Comparison of ENCODE assay signal across 16 cellular contexts in the genomic region with DNA sequence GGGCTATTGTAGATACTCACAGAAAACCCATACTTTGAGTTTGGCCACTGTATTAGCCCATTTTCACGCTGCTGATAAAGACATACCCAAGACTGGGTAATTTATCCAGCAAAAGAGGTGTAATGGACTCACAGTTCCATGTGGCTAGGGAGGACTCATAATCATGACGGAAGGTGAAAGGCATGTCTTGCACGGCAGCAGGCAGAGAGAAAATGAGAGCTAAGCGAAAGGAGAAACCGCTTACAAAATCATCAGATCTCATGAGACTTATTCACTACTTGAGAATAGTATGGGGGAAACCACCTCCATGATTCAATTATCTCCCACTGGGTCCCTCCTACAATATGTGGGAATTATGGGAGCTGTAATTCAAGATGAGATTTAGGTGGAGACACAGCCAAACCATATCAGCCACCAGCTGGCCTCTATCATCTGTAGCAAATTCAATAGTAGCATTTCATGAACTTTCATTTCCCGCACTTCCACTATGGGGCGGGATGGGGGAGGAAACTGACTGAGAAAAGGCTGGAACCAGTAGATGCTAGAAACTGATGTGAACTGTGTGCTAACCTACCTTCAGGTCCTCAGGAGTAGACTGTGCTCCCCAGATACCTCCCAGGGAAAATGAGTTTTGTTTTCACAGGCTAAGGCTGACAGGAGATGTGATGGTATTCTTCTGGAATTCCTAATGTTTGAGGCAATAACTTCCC. TPM values are rescaled to one million over a fixed set of nuclear protein-coding genes. Genes with fewer than 3 reads are reported as not detected.
DNase-seq lines count a peak whose midpoint lies in the region; ATAC-seq and TF ChIP-seq lines count a peak whose summit lies in the region.
"Had no signal": no experiment of that assay in that cellular context is flagged by ENCODE, and none has a peak within 500 bp of the region (broad histone marks: within the 10 kb centered on the region; RNA-seq: fewer than 3 reads in every experiment).

No MANE protein-coding gene starts in this region.

- intact Hi-C loops in gastrocnemius medialis (cut with DNase I; ENCODE audit: low total_unique reads): no loop called here

- TF ChIP-seq CTCF in gastrocnemius medialis (IDR thresholded peaks at IDR 0.05 in 4 of 5, conservative IDR thresholded peaks at IDR 0.05 in 1 of 5): no peak

- DNase-seq in NCI-H2227 (lab: John Stamatoyannopoulos, UW; ENCODE audit: unreplicated experiment) (peak; percentile 36), NCI-H2227 treated with DMSO at 0.1 percent for 48 hours (lab: John Stamatoyannopoulos, UW) (no peak), SK-N-DZ (ENCODE audit: low spot score) (peak; percentile 22), kidney glomerular epithelial cell (lab: John Stamatoyannopoulos, UW) (peak; percentile 50), skeletal muscle cell (ENCODE audit: low read depth) (peak; percentile 28), cerebellum (ENCODE audit: low spot score) (no peak), gastrocnemius medialis (no peak)
- DNase-seq: COR-L47, NCI-H1048, NCI-H146, NCI-H82, SHP77 had no signal

- H3K9me3 ChIP-seq in gastrocnemius medialis: no peaks in the 10 kb centered on the region

- no peak overlapping the region for H3K27ac ChIP-seq in gastrocnemius medialis
- H3K27ac ChIP-seq: C4-2B had no signal

- H3K4me3 ChIP-seq in skeletal muscle cell (ENCODE audit: low read depth, low read length): no peak overlapping the region
- H3K4me3 ChIP-seq in gastrocnemius medialis: no peak overlapping the region
- H3K4me3 ChIP-seq: K562 had no signal

- no peaks in the 10 kb centered on the region for H3K27me3 ChIP-seq in gastrocnemius medialis

- ATAC-seq in HG03342 (IDR thresholded peaks at IDR 0.05; ENCODE audit: unreplicated experiment): no peak
- no peak for ATAC-seq in gastrocnemius medialis
- ATAC-seq: HCT116, K562 had no signal

- no peaks in the 10 kb centered on the region for H3K4me1 ChIP-seq in gastrocnemius medialis

- in situ Hi-C loops in gastrocnemius medialis (cut with MboI; ENCODE audit: low sequenced_read_pairs in 4 of 4): no loop called here

- no peaks in the 10 kb centered on the region for H3K36me3 ChIP-seq in gastrocnemius medialis

- TF ChIP-seq POLR2A in gastrocnemius medialis (IDR thresholded peaks at IDR 0.05): no peak

RNA-seq across cellular contexts. Expression of a gene that starts 35.3 kb away (rescaled TPM):
- 1.3 and 3.2 TPM in 2 replicates for polyA plus RNA-seq in SK-N-DZ (2014; cell fraction: cytosol; rRNA removed)
- 0.98 and 2.5 TPM in 2 replicates for polyA plus RNA-seq in SK-N-DZ (2014; cell fraction: nucleus; rRNA removed)
- total RNA-seq in cerebellum: 5.5 TPM
- under 1 TPM; 0.05 to 0.31 (median 0.19) TPM for total RNA-seq in gastrocnemius medialis

Comparison
In these comparisons a context has a peak if more than half of its experiments do, and no peak if none do; other contexts are left out.
1. DNase-seq: peak in NCI-H2227 (single experiment), SK-N-DZ (single experiment), kidney glomerular epithelial cell (single experiment) and skeletal muscle cell (single experiment); none in NCI-H2227 treated with DMSO at 0.1 percent for 48 hours (single experiment), cerebellum (single experiment) and gastrocnemius medialis (0 of 2).